In the genomic region with DNA sequence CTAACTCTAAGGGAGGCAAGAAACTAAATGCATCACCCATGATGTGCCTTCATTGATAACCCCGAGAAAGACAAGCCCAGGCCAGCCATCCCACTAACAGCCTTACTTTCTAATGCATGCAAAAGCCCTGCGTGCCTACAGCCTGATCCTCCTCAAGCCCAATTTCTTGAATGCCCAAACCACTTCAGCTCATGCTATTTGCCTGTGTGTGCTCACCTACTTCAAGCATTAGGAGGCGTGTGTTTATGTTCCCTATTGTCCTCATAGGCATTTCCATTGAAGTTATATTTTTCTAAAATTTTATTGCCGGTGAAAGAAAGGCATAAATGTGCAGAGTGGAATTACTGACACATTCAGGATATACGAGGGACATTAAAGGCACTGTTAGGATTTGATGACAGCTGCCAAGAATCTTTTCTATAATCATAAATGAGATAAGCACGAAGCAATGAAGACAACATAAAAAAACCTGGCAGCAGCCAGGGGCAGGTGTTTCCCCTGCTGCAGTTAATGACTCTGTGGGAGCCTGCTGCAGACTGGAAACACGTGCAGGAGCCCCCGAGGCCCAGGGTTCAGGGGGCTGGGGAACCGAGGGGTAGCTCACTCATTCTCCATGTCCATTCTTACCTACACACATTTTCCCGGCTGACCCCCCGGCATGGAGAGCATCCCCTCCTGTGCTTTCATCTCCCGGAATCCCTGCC, we compare ENCODE assay signal across 19 cellular contexts.
DNase-seq lines count a peak whose midpoint lies in the region; ATAC-seq and TF ChIP-seq lines count a peak whose summit lies in the region.
"Had no signal": no experiment of that assay in that cellular context is flagged by ENCODE, and none has a peak within 500 bp of the region (broad histone marks: within the 10 kb centered on the region; RNA-seq: fewer than 3 reads in every experiment).

No MANE protein-coding gene starts in this region.

- ATAC-seq in GM21528 (IDR thresholded peaks at IDR 0.05; ENCODE audit: low FRiP score, unreplicated experiment) = no peak
- ATAC-seq: left lobe of liver, T-helper 17 cell had no signal

- H3K36me3 ChIP-seq in uterus = no peaks in the 10 kb centered on the region
- H3K36me3 ChIP-seq: MG63, ovary, suprapubic skin had no signal

- H3K36me3 Mint-ChIP-seq in activated T-helper 2 cell treated with anti-CD3 and anti-CD28 coated beads, Interferon-gamma antibody, Interleukin-2, Interleukin-4, amounts not matched to agents 10 μg/mL and 5 μg/mL and 100 μg/mL, durations not matched to agents 14 hours and 24 hours and 36 hours (ENCODE audit: low read depth) = no peaks in the 10 kb centered on the region

- no peak overlapping the region for H3K4me3 ChIP-seq in uterus
- H3K4me3 ChIP-seq: MG63, ovary, suprapubic skin had no signal

- H3K4me1 Mint-ChIP-seq in activated T-helper 2 cell treated with anti-CD3 and anti-CD28 coated beads, Interferon-gamma antibody, Interleukin-2, Interleukin-4, amounts not matched to agents 10 μg/mL and 5 μg/mL and 100 μg/mL, durations not matched to agents 14 hours and 24 hours and 36 hours (ENCODE audit: low read depth) = no peaks in the 10 kb centered on the region
- H3K4me1 Mint-ChIP-seq: activated B cell treated with CpG ODN at 0.5 μM for 24 hours, T-helper 17 cell had no signal

- intact Hi-C loops in activated T-helper 2 cell treated with anti-CD3 and anti-CD28 coated beads, Interferon-gamma antibody, Interleukin-2, Interleukin-4, amounts not matched to agents 10 μg/mL and 5 μg/mL and 100 μg/mL, durations not matched to agents 14 hours and 24 hours and 36 hours (cut with micrococcal nuclease) = no loop called here
- intact Hi-C loops in uterus (cut with DNase I; ENCODE audit: low total_unique reads) = no loop called here

- peaks cover 16% of the 10 kb centered on the region for H3K27me3 Mint-ChIP-seq in activated T-helper 2 cell treated with anti-CD3 and anti-CD28 coated beads, Interferon-gamma antibody, Interleukin-2, Interleukin-4, amounts not matched to agents 10 μg/mL and 5 μg/mL and 100 μg/mL, durations not matched to agents 14 hours and 24 hours and 36 hours (ENCODE audit: low read depth)

- no peak for TF ChIP-seq POLR2A in uterus (IDR thresholded peaks at IDR 0.05)

- H3K4me1 ChIP-seq in uterus = no peaks in the 10 kb centered on the region
- H3K4me1 ChIP-seq: suprapubic skin had no signal

- H3K9me3 Mint-ChIP-seq in activated T-helper 2 cell treated with anti-CD3 and anti-CD28 coated beads, Interferon-gamma antibody, Interleukin-2, Interleukin-4, amounts not matched to agents 10 μg/mL and 5 μg/mL and 100 μg/mL, durations not matched to agents 14 hours and 24 hours and 36 hours = no peaks in the 10 kb centered on the region
- H3K9me3 Mint-ChIP-seq: activated B cell treated with CpG ODN at 0.5 μM for 24 hours had no signal

- H3K9me3 ChIP-seq in uterus = no peaks in the 10 kb centered on the region
- H3K9me3 ChIP-seq: MG63, ovary, suprapubic skin had no signal

- no peaks in the 10 kb centered on the region for H3K27me3 ChIP-seq in uterus
- H3K27me3 ChIP-seq: ovary had no signal

- DNase-seq in DMS79 (lab: John Stamatoyannopoulos, UW) = peak; percentile 92
- DNase-seq in NCI-H1417 treated with DMSO at 0.1 percent for 48 hours (lab: John Stamatoyannopoulos, UW) = peak; percentile 52
- DNase-seq in NCI-H510A treated with DMSO at 0.1 percent for 48 hours (lab: John Stamatoyannopoulos, UW) = peak; percentile 79
- peak; percentile 68 to 95 for DNase-seq in lung microvascular endothelial cell (ENCODE audit: low read depth in 2 of 2)
- DNase-seq in glomerular visceral epithelial cell (ENCODE audit: extremely low spot score) = no peak
- DNase-seq in activated T-helper 2 cell treated with anti-CD3 and anti-CD28 coated beads, Interferon-gamma antibody, Interleukin-2, Interleukin-4, amounts not matched to agents 10 μg/mL and 5 μg/mL and 100 μg/mL, durations not matched to agents 14 hours and 24 hours and 36 hours (ENCODE audit: low spot score) = no peak
- DNase-seq in uterus = no peak
- DNase-seq: activated B cell treated with CpG ODN at 0.5 μM for 24 hours; activated effector memory CD4-positive, alpha-beta T cell treated with Interleukin-2 at 50 U/mL for 16 hours; amygdala; H7; MG63; ovary; Right ventricle myocardium superior; stimulated activated CD4-positive, alpha-beta T cell treated with anti-CD3 and anti-CD28 coated beads, Interleukin-2, amount 100 ng/mL, for 48 hours; T-helper 17 cell had no signal

- H3K4me3 Mint-ChIP-seq in activated T-helper 2 cell treated with anti-CD3 and anti-CD28 coated beads, Interferon-gamma antibody, Interleukin-2, Interleukin-4, amounts not matched to agents 10 μg/mL and 5 μg/mL and 100 μg/mL, durations not matched to agents 14 hours and 24 hours and 36 hours (ENCODE audit: low read depth) = no peak overlapping the region
- H3K4me3 Mint-ChIP-seq: activated B cell treated with CpG ODN at 0.5 μM for 24 hours, T-helper 17 cell had no signal

- TF ChIP-seq CTCF in uterus (IDR thresholded peaks at IDR 0.05) = no peak

- no peak overlapping the region for H3K27ac Mint-ChIP-seq in activated T-helper 2 cell treated with anti-CD3 and anti-CD28 coated beads, Interferon-gamma antibody, Interleukin-2, Interleukin-4, amounts not matched to agents 10 μg/mL and 5 μg/mL and 100 μg/mL, durations not matched to agents 14 hours and 24 hours and 36 hours
- H3K27ac Mint-ChIP-seq: activated B cell treated with CpG ODN at 0.5 μM for 24 hours, T-helper 17 cell had no signal

- H3K27ac ChIP-seq in uterus = no peak overlapping the region
- H3K27ac ChIP-seq: ovary, suprapubic skin had no signal

Comparison
In these comparisons a context has a peak if more than half of its experiments do, and no peak if none do; other contexts are left out.
1. DNase-seq: peak in DMS79 (single experiment), NCI-H1417 treated with DMSO at 0.1 percent for 48 hours (single experiment), NCI-H510A treated with DMSO at 0.1 percent for 48 hours (single experiment) and lung microvascular endothelial cell (2 of 2); none in glomerular visceral epithelial cell (single experiment), activated T-helper 2 cell treated with anti-CD3 and anti-CD28 coated beads, Interferon-gamma antibody, Interleukin-2, Interleukin-4, amounts not matched to agents 10 μg/mL and 5 μg/mL and 100 μg/mL, durations not matched to agents 14 hours and 24 hours and 36 hours (single experiment) and uterus (0 of 2).